1 cellular context compared by ENCODE assay signal in genomic region chr4:151362404-151363164, GRCh38.
TF ChIP-seq lines count a peak whose summit lies in the region.

No MANE protein-coding gene starts in this region.

TF ChIP-seq in neural cell, 6 proteins besides CTCF, POLR2A, EP300 and RAD21 (continued from another document):
- TF ChIP-seq, protein P1, sequence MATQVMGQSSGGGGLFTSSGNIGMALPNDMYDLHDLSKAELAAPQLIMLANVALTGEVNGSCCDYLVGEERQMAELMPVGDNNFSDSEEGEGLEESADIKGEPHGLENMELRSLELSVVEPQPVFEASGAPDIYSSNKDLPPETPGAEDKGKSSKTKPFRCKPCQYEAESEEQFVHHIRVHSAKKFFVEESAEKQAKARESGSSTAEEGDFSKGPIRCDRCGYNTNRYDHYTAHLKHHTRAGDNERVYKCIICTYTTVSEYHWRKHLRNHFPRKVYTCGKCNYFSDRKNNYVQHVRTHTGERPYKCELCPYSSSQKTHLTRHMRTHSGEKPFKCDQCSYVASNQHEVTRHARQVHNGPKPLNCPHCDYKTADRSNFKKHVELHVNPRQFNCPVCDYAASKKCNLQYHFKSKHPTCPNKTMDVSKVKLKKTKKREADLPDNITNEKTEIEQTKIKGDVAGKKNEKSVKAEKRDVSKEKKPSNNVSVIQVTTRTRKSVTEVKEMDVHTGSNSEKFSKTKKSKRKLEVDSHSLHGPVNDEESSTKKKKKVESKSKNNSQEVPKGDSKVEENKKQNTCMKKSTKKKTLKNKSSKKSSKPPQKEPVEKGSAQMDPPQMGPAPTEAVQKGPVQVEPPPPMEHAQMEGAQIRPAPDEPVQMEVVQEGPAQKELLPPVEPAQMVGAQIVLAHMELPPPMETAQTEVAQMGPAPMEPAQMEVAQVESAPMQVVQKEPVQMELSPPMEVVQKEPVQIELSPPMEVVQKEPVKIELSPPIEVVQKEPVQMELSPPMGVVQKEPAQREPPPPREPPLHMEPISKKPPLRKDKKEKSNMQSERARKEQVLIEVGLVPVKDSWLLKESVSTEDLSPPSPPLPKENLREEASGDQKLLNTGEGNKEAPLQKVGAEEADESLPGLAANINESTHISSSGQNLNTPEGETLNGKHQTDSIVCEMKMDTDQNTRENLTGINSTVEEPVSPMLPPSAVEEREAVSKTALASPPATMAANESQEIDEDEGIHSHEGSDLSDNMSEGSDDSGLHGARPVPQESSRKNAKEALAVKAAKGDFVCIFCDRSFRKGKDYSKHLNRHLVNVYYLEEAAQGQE (IDR thresholded peaks at IDR 0.05; ENCODE audit: borderline replicate concordance) = no peak
